Comparison of ENCODE assay signal across 8 cellular contexts in the genomic region with DNA sequence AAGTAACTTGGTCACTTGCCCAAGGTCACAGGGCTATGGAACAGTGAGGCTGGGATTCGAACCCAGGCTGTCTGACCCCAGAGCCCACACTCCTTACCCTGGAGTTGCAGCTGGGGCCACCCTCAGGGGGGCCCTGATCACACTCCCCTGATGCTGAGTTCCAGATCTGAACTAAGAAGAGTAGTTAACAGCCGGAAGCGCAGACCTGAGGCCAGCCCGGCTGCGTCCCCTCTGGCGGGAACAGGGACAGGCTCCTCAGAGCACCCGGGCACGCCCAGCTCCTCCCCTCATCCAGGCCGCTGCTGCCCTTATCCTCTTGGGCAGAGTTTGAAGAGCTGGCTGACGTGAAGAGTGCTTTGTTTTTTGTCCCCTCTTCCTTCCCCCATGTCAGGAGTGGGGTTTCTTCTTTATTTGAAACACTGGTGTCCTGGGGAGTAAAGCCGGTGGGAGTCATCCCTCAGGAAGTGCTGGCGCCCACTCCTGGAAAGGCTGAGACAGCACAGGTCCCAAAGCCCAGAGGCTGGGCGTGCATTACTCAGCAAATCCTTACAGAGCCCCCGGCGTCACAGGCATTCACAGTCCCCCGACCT. TPM values are rescaled to one million over a fixed set of nuclear protein-coding genes. Genes with fewer than 3 reads are reported as not detected.
DNase-seq lines count a peak whose midpoint lies in the region; ATAC-seq and TF ChIP-seq lines count a peak whose summit lies in the region.

No MANE protein-coding gene starts in this region.

- peaks cover 45% of the 10 kb centered on the region for H3K4me1 ChIP-seq in mucosa of stomach (ENCODE audit: control insufficient read depth, insufficient read depth, low read length)

- CTCF ChIA-PET in WTC11 (lab: Charles Lee) = interaction anchor here (0.6 to 9.7 kb wide), 26 partner anchors 9 to 705 kb away, joined by 3 to 296 read pairs (median 6); partner anchors contain the start of genes ATN1, C12orf57, COPS7A and LPCAT3

- peak overlapping the region; percentile 75 for H3K4me3 Mint-ChIP-seq in WTC11
- peak overlapping the region; percentile 95 for H3K4me3 Mint-ChIP-seq in type B pancreatic cell

- H3K27ac Mint-ChIP-seq in WTC11 = peak overlapping the region; percentile 99
- peak overlapping the region; percentile 99 for H3K27ac Mint-ChIP-seq in type B pancreatic cell

- no peaks in the 10 kb centered on the region for H3K9me3 Mint-ChIP-seq in WTC11
- H3K9me3 Mint-ChIP-seq in type B pancreatic cell = no peaks in the 10 kb centered on the region

- TF ChIP-seq POLR2A in GM18951 (IDR thresholded peaks at IDR 0.05; ENCODE audit: extremely low read depth, insufficient read depth, insufficient read length) (peak; percentile 39), erythroblast (IDR thresholded peaks at IDR 0.05; ENCODE audit: low read length) (peak; percentile 86)

- H3K9ac ChIP-seq in mucosa of stomach (ENCODE audit: low read length) = peak overlapping the region; percentile 100

- H3K27me3 Mint-ChIP-seq in WTC11 (ENCODE audit: low read depth) (no peaks in the 10 kb centered on the region), type B pancreatic cell (no peaks in the 10 kb centered on the region)

- peak overlapping the region; percentile 95 for H3K4me3 ChIP-seq in mucosa of stomach (ENCODE audit: low read length)

- peaks cover 55% of the 10 kb centered on the region for H3K4me1 Mint-ChIP-seq in WTC11
- peaks cover 18% of the 10 kb centered on the region for H3K4me1 Mint-ChIP-seq in type B pancreatic cell (ENCODE audit: unreplicated experiment)

- no peaks in the 10 kb centered on the region for H3K9me3 ChIP-seq in mucosa of stomach (ENCODE audit: control insufficient read depth, low read length)

- in situ Hi-C loops in GM18951 (cut with MboI; ENCODE audit: low sequenced_read_pairs, unreplicated experiment) = no loop called here

- DNase-seq in AG20443 (ENCODE audit: low spot score) (peak; percentile 82), NCI-H2107 (lab: John Stamatoyannopoulos, UW) (peak; percentile 86), WTC11 (ENCODE audit: low spot score) (peak; percentile 78), erythroblast (lab: John Stamatoyannopoulos, UW) (peak; percentile 91 to 93), type B pancreatic cell (ENCODE audit: extremely low spot score, unreplicated experiment) (no peak)
- DNase-seq in central memory CD4-positive, alpha-beta T cell = no peak

- peaks cover 8% of the 10 kb centered on the region for H3K36me3 ChIP-seq in mucosa of stomach (ENCODE audit: control insufficient read depth, insufficient read depth, low read length)

- TF ChIP-seq CTCF in WTC11 (IDR thresholded peaks at IDR 0.05) (no peak), type B pancreatic cell (conservative IDR thresholded peaks at IDR 0.05) (peak; percentile 73)

- ATAC-seq in WTC11 = peak; percentile 59

- no peaks in the 10 kb centered on the region for H3K27me3 ChIP-seq in mucosa of stomach (ENCODE audit: control insufficient read depth, insufficient read depth, low read length)

- H3K36me3 Mint-ChIP-seq in WTC11 = peaks cover 16% of the 10 kb centered on the region
- H3K36me3 Mint-ChIP-seq in type B pancreatic cell = peaks cover 18% of the 10 kb centered on the region

- POLR2A ChIA-PET in WTC11 (lab: Charles Lee) = interaction anchor here (1.1 to 6.6 kb wide), 6 partner anchors 17 to 89 kb away, joined by 3 to 167 read pairs (median 12); partner anchors contain the start of genes C12orf57, LPCAT3, RNU7-1 and SPSB2

TF ChIP-seq in WTC11, 78 proteins besides CTCF, POLR2A, EP300 and RAD21 (continues in another document):
- TF ChIP-seq JUN (CRISPR knock-in tag; IDR thresholded peaks at IDR 0.05) (no peak), IRF1 (CRISPR knock-in tag; IDR thresholded peaks at IDR 0.05) (no peak), MXD4 (CRISPR knock-in tag; IDR thresholded peaks at IDR 0.05; ENCODE audit: borderline replicate concordance) (no peak), SP1 (CRISPR knock-in tag; conservative IDR thresholded peaks at IDR 0.05) (no peak), HMGXB4 (CRISPR knock-in tag; IDR thresholded peaks at IDR 0.05) (peak; percentile 21; the same call in 1 of the 2 replicates), ZNF423 (CRISPR knock-in tag; IDR thresholded peaks at IDR 0.05) (0 out of 2 replicates have a peak, but pooled peaks have one; percentile 4), ZNF263 (CRISPR knock-in tag; IDR thresholded peaks at IDR 0.05; ENCODE audit: low read depth) (peak; percentile 87), NR2C2 (CRISPR knock-in tag; IDR thresholded peaks at IDR 0.05) (no peak), GABPB1 (CRISPR knock-in tag; IDR thresholded peaks at IDR 0.05) (no peak), ATF1 (CRISPR knock-in tag; IDR thresholded peaks at IDR 0.05) (no peak)
- TF ChIP-seq, protein P1, sequence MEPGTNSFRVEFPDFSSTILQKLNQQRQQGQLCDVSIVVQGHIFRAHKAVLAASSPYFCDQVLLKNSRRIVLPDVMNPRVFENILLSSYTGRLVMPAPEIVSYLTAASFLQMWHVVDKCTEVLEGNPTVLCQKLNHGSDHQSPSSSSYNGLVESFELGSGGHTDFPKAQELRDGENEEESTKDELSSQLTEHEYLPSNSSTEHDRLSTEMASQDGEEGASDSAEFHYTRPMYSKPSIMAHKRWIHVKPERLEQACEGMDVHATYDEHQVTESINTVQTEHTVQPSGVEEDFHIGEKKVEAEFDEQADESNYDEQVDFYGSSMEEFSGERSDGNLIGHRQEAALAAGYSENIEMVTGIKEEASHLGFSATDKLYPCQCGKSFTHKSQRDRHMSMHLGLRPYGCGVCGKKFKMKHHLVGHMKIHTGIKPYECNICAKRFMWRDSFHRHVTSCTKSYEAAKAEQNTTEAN (CRISPR knock-in tag; IDR thresholded peaks at IDR 0.05) = no peak
- TF ChIP-seq, protein P2, sequence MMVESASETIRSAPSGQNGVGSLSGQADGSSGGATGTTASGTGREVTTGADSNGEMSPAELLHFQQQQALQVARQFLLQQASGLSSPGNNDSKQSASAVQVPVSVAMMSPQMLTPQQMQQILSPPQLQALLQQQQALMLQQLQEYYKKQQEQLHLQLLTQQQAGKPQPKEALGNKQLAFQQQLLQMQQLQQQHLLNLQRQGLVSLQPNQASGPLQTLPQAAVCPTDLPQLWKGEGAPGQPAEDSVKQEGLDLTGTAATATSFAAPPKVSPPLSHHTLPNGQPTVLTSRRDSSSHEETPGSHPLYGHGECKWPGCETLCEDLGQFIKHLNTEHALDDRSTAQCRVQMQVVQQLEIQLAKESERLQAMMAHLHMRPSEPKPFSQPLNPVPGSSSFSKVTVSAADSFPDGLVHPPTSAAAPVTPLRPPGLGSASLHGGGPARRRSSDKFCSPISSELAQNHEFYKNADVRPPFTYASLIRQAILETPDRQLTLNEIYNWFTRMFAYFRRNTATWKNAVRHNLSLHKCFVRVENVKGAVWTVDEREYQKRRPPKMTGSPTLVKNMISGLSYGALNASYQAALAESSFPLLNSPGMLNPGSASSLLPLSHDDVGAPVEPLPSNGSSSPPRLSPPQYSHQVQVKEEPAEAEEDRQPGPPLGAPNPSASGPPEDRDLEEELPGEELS (CRISPR knock-in tag; IDR thresholded peaks at IDR 0.05) = no peak
- TF ChIP-seq, protein P3, sequence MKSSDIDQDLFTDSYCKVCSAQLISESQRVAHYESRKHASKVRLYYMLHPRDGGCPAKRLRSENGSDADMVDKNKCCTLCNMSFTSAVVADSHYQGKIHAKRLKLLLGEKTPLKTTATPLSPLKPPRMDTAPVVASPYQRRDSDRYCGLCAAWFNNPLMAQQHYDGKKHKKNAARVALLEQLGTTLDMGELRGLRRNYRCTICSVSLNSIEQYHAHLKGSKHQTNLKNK (CRISPR knock-in tag; IDR thresholded peaks at IDR 0.05) = no peak

RNA-seq across cellular contexts. Expression of gene PHB2, which starts 8.7 kb away (rescaled TPM):
- 350 to 397 TPM (median 352 TPM) in 3 replicates for total RNA-seq in WTC11 (2021)
- 252 and 377 TPM in 2 replicates for total RNA-seq in type B pancreatic cell (ENCODE audit: low replicate concordance)

RNA-seq across cellular contexts. Expression of gene EMG1, which starts 8.9 kb away (rescaled TPM):
- total RNA-seq in WTC11 (2021) (59.3 to 78.6 TPM (median 59.8 TPM) in 3 replicates), type B pancreatic cell (ENCODE audit: low replicate concordance) (46.5 and 108 TPM in 2 replicates)

RNA-seq across cellular contexts. Expression of gene PTPN6, which starts 10.6 kb away (rescaled TPM):
- total RNA-seq in WTC11 (2021) (27.1 to 34.7 TPM (median 34.5 TPM) in 3 replicates), type B pancreatic cell (ENCODE audit: low replicate concordance) (15.6 and 61.0 TPM in 2 replicates)

RNA-seq across cellular contexts. Expression of gene C12orf57, which starts 18.0 kb away (rescaled TPM):
- total RNA-seq in WTC11 (2021) (158 to 181 TPM (median 172 TPM) in 3 replicates), type B pancreatic cell (ENCODE audit: low replicate concordance) (220 and 275 TPM in 2 replicates)

RNA-seq across cellular contexts. Expression of gene RNU7-1, which starts 18.2 kb away (rescaled TPM):
- total RNA-seq in WTC11 (2021) = not detected in 3 replicates
- total RNA-seq in type B pancreatic cell (ENCODE audit: low replicate concordance) = not detected in 2 replicates

Comparison
In these comparisons a context has a peak if more than half of its experiments do, and no peak if none do; other contexts are left out.
1. DNase-seq: peak in AG20443 (single experiment), NCI-H2107 (single experiment), WTC11 (single experiment) and erythroblast (2 of 2); none in type B pancreatic cell (single experiment) and central memory CD4-positive, alpha-beta T cell (single experiment).